28 cellular contexts compared by ENCODE assay signal in genomic region chr6:1858191-1858590, GRCh38.
"Had no signal": no experiment of that assay in that cellular context is flagged by ENCODE, and none has a peak within 500 bp of the region (broad histone marks: within the 10 kb centered on the region; RNA-seq: fewer than 3 reads in every experiment).

No MANE protein-coding gene starts in this region.

- H3K27me3 ChIP-seq: esophagus squamous epithelium, hepatocyte, neural progenitor cell, sigmoid colon, thyroid gland, upper lobe of right lung had no signal

- H3K4me1 ChIP-seq: thyroid gland, upper lobe of right lung had no signal

- H3K79me2 ChIP-seq: hepatocyte had no signal

- H3K36me3 Mint-ChIP-seq: activated naive CD8-positive, alpha-beta T cell treated with anti-CD3 and anti-CD28 coated beads, Interleukin-2, amount 10 ng/mL, durations not matched to agents 7 days and 5 days; mesothelial cell of epicardium; neural progenitor cell had no signal

- H2AFZ ChIP-seq: hepatocyte, neural progenitor cell had no signal

- H3K9me3 Mint-ChIP-seq: activated naive CD4-positive, alpha-beta T cell treated with anti-CD3 and anti-CD28 coated beads for 36 hours; activated naive CD8-positive, alpha-beta T cell treated with anti-CD3 and anti-CD28 coated beads, Interleukin-2, amount 10 ng/mL, durations not matched to agents 7 days and 5 days; activated T-cell treated with anti-CD3 and anti-CD28 coated beads, Interleukin-2, amount 50 U/mL, for 72 hours; endodermal cell; immature natural killer cell; mesothelial cell of epicardium; naive thymus-derived CD8-positive, alpha-beta T cell; neural progenitor cell; T-helper 1 cell treated with Interleukin-12 subunit alpha and Interleukin-12 subunit beta and Interleukin-4 antibody, amounts not matched to agents 30 μg/mL and 1 μg/mL, for 36 hours had no signal

- H3K27ac Mint-ChIP-seq: activated naive CD4-positive, alpha-beta T cell treated with anti-CD3 and anti-CD28 coated beads for 36 hours; activated naive CD8-positive, alpha-beta T cell treated with anti-CD3 and anti-CD28 coated beads, Interleukin-2, amount 10 ng/mL, durations not matched to agents 7 days and 5 days; activated T-cell treated with anti-CD3 and anti-CD28 coated beads, Interleukin-2, amount 50 U/mL, for 72 hours; endodermal cell; immature natural killer cell; mesothelial cell of epicardium; naive thymus-derived CD8-positive, alpha-beta T cell; neural progenitor cell; progenitor cell of endocrine pancreas; T-helper 1 cell treated with Interleukin-12 subunit alpha and Interleukin-12 subunit beta and Interleukin-4 antibody, amounts not matched to agents 30 μg/mL and 1 μg/mL, for 36 hours had no signal

- FAIRE-seq: bronchial epithelial cell had no signal

- H3K4me3 Mint-ChIP-seq: activated naive CD4-positive, alpha-beta T cell treated with anti-CD3 and anti-CD28 coated beads for 36 hours; activated naive CD8-positive, alpha-beta T cell treated with anti-CD3 and anti-CD28 coated beads, Interleukin-2, amount 10 ng/mL, durations not matched to agents 7 days and 5 days; activated T-cell treated with anti-CD3 and anti-CD28 coated beads, Interleukin-2, amount 50 U/mL, for 72 hours; endodermal cell; immature natural killer cell; mesothelial cell of epicardium; naive thymus-derived CD8-positive, alpha-beta T cell; neural progenitor cell; T-helper 1 cell treated with Interleukin-12 subunit alpha and Interleukin-12 subunit beta and Interleukin-4 antibody, amounts not matched to agents 30 μg/mL and 1 μg/mL, for 36 hours had no signal

- H3K36me3 ChIP-seq: esophagus squamous epithelium, neural progenitor cell, sigmoid colon, thyroid gland, upper lobe of right lung had no signal

- H3K4me2 ChIP-seq: hepatocyte, neural progenitor cell had no signal

- DNase-seq: activated CD4-positive, alpha-beta T cell treated with anti-CD3 and anti-CD28 coated beads for 4 hours; activated CD4-positive, alpha-beta T cell treated with anti-CD3 and anti-CD28 coated beads, Interleukin-2, amount 50 U/mL, for 48 hours; activated CD4-positive, CD25-positive, alpha-beta regulatory T cell; activated effector memory CD4-positive, alpha-beta T cell treated with Interleukin-2 at 50 U/mL for 16 hours; activated naive CD4-positive, alpha-beta T cell treated with anti-CD3 and anti-CD28 coated beads for 36 hours; activated naive CD8-positive, alpha-beta T cell treated with anti-CD3 and anti-CD28 coated beads, Interleukin-2, amount 10 ng/mL, durations not matched to agents 7 days and 5 days; activated T-cell treated with anti-CD3 and anti-CD28 coated beads, Interleukin-2, amount 50 U/mL, for 72 hours; amygdala; endodermal cell; esophagus squamous epithelium; foreskin melanocyte; immature natural killer cell; naive thymus-derived CD8-positive, alpha-beta T cell; retina; sigmoid colon; stimulated activated CD4-positive, alpha-beta T cell treated with anti-CD3 and anti-CD28 coated beads, Interleukin-4, amount 100 ng/mL, for 1 hour; stimulated activated naive CD4-positive, alpha-beta T cell; T1000; thyroid gland; upper lobe of right lung had no signal

- H3K4me3 ChIP-seq: coronary artery, esophagus squamous epithelium, hepatocyte, lung, neural progenitor cell, sigmoid colon, thyroid gland, upper lobe of right lung had no signal

- H3K4me1 Mint-ChIP-seq: endodermal cell, immature natural killer cell had no signal

- H3K9me3 ChIP-seq: esophagus squamous epithelium, sigmoid colon, thyroid gland, upper lobe of right lung had no signal

- H3K27ac ChIP-seq: coronary artery, esophagus squamous epithelium, hepatocyte, neural progenitor cell, sigmoid colon, thyroid gland, upper lobe of right lung had no signal

- H3K27me3 Mint-ChIP-seq: activated naive CD8-positive, alpha-beta T cell treated with anti-CD3 and anti-CD28 coated beads, Interleukin-2, amount 10 ng/mL, durations not matched to agents 7 days and 5 days; naive thymus-derived CD8-positive, alpha-beta T cell had no signal
